In genomic region chr18:72811047-72811446, GRCh38 we compare ENCODE assay signal across 17 cellular contexts. TPM values are rescaled to one million over a fixed set of nuclear protein-coding genes. Genes with fewer than 3 reads are reported as not detected.
A peak's percentile ranks its signal among the peaks of the same experiment; 100 is the strongest.
DNase-seq lines count a peak whose midpoint lies in the region; ATAC-seq and TF ChIP-seq lines count a peak whose summit lies in the region.
"Had no signal": no experiment of that assay in that cellular context is flagged by ENCODE, and none has a peak within 500 bp of the region (broad histone marks: within the 10 kb centered on the region; RNA-seq: fewer than 3 reads in every experiment).

No MANE protein-coding gene starts in this region.

- no peaks in the 10 kb centered on the region for H3K36me3 Mint-ChIP-seq in osteocyte (ENCODE audit: unreplicated experiment)
- H3K36me3 Mint-ChIP-seq in mesothelial cell of epicardium: no peaks in the 10 kb centered on the region
- H3K36me3 Mint-ChIP-seq: activated naive CD8-positive, alpha-beta T cell treated with anti-CD3 and anti-CD28 coated beads for 36 hours had no signal

- H3K27me3 Mint-ChIP-seq in osteocyte (ENCODE audit: unreplicated experiment): no peaks in the 10 kb centered on the region
- peaks cover 38% of the 10 kb centered on the region for H3K27me3 Mint-ChIP-seq in mesothelial cell of epicardium (ENCODE audit: low read depth)
- H3K27me3 Mint-ChIP-seq: activated B cell treated with CpG ODN at 0.5 μM for 24 hours; activated naive CD8-positive, alpha-beta T cell treated with anti-CD3 and anti-CD28 coated beads for 36 hours; effector memory CD8-positive, alpha-beta T cell had no signal

- TF ChIP-seq CTCF in osteocyte (IDR thresholded peaks at IDR 0.05): no peak
- no peak for TF ChIP-seq CTCF in mesothelial cell of epicardium (IDR thresholded peaks at IDR 0.05; ENCODE audit: unreplicated experiment)

- H3K4me1 Mint-ChIP-seq in osteocyte (ENCODE audit: unreplicated experiment) (no peaks in the 10 kb centered on the region), mesothelial cell of epicardium (no peaks in the 10 kb centered on the region)
- H3K4me1 Mint-ChIP-seq: activated B cell treated with CpG ODN at 0.5 μM for 24 hours; activated naive CD8-positive, alpha-beta T cell treated with anti-CD3 and anti-CD28 coated beads for 36 hours had no signal

- DNase-seq in SHP77 (lab: John Stamatoyannopoulos, UW) (peak; percentile 89 to 90), osteocyte (ENCODE audit: extremely low spot score, unreplicated experiment) (no peak), NCI-H1930 (lab: John Stamatoyannopoulos, UW) (no peak), mesothelial cell of epicardium (ENCODE audit: low spot score in 2 of 2, unreplicated experiment in 2 of 2) (no peak)
- DNase-seq: activated B cell treated with CpG ODN at 0.5 μM for 24 hours; activated naive CD8-positive, alpha-beta T cell treated with anti-CD3 and anti-CD28 coated beads for 36 hours; effector memory CD8-positive, alpha-beta T cell; foreskin melanocyte; NCI-H1417 treated with DMSO at 0.1 percent for 48 hours; spleen; SW 1271 had no signal

- H3K27ac Mint-ChIP-seq in osteocyte (ENCODE audit: unreplicated experiment) (no peak overlapping the region), mesothelial cell of epicardium (no peak overlapping the region)
- H3K27ac Mint-ChIP-seq: activated B cell treated with CpG ODN at 0.5 μM for 24 hours; activated naive CD8-positive, alpha-beta T cell treated with anti-CD3 and anti-CD28 coated beads for 36 hours; effector memory CD8-positive, alpha-beta T cell had no signal

- H3K9me3 Mint-ChIP-seq in osteocyte (ENCODE audit: unreplicated experiment): no peaks in the 10 kb centered on the region
- H3K9me3 Mint-ChIP-seq in mesothelial cell of epicardium: no peaks in the 10 kb centered on the region
- H3K9me3 Mint-ChIP-seq: activated B cell treated with CpG ODN at 0.5 μM for 24 hours; activated naive CD8-positive, alpha-beta T cell treated with anti-CD3 and anti-CD28 coated beads for 36 hours had no signal

- H3K4me3 Mint-ChIP-seq in osteocyte (ENCODE audit: unreplicated experiment) (no peak overlapping the region), mesothelial cell of epicardium (no peak overlapping the region)
- H3K4me3 Mint-ChIP-seq: activated B cell treated with CpG ODN at 0.5 μM for 24 hours; activated naive CD8-positive, alpha-beta T cell treated with anti-CD3 and anti-CD28 coated beads for 36 hours; effector memory CD8-positive, alpha-beta T cell had no signal

- peak; percentile 98 for ATAC-seq in GM18520 (IDR thresholded peaks at IDR 0.05; ENCODE audit: unreplicated experiment)
- peak; percentile 84 for ATAC-seq in GM21381 (IDR thresholded peaks at IDR 0.05; ENCODE audit: unreplicated experiment)
- peak; percentile 62 for ATAC-seq in HG03469 (IDR thresholded peaks at IDR 0.05; ENCODE audit: unreplicated experiment)
- no peak for ATAC-seq in GM21737 (IDR thresholded peaks at IDR 0.05; ENCODE audit: unreplicated experiment)
- ATAC-seq: effector memory CD8-positive, alpha-beta T cell; HCT116 had no signal

RNA-seq across cellular contexts. Expression of gene NETO1, which starts 56.7 kb away (rescaled TPM):
- not detected in 2 replicates for total RNA-seq in osteocyte
- total RNA-seq in mesothelial cell of epicardium: not detected in 3 replicates
- total RNA-seq: activated naive CD8-positive, alpha-beta T cell treated with anti-CD3 and anti-CD28 coated beads for 36 hours; osteoblast had no signal

Comparison
In these comparisons a context has a peak if more than half of its experiments do, and no peak if none do; other contexts are left out.
1. DNase-seq: peak in SHP77 (2 of 2); none in osteocyte (single experiment), NCI-H1930 (0 of 2) and mesothelial cell of epicardium (0 of 2).